8 cellular contexts compared by ENCODE assay signal in the genomic region with DNA sequence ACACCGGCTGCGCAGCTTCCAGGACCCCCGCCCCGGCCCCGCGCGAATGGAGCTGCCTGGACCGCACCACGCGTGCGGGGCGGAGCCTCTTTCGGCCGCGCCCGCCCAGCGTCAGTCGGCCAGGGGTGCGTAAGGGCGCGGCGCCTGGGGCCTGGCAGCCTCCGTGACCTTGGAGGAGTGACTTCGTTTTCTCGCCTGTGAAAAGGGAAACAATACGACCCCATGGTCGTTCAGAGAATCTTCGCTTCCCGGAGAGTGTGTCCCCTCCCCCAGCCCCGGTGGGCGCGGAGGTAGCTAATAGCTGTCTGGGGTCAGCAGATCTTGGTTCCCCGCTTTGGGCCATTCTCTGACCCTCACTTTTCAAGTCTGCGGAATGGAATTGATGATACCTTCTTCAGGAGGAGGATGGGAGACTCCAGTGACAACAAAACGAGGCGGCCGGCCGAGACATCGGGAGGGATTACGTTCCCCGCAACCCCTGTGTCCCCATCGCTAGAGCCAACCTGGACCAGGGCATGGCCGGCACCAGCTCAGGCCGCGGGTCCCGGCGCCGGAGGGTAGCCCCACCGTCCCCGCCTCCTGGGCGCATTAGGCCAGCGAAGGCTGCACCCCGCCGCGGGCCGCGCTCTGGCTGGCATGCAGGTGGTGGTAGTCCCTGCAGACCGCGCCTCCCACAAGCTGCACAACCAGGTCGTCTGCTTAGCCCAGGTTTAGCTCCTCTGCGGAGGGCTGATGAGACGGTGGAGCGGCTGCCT. TPM values are rescaled to one million over a fixed set of nuclear protein-coding genes. Genes with fewer than 3 reads are reported as not detected.
DNase-seq lines count a peak whose midpoint lies in the region; ATAC-seq and TF ChIP-seq lines count a peak whose summit lies in the region.

No MANE protein-coding gene starts in this region.

- H3K4me1 ChIP-seq in BE2C = peaks cover 10% of the 10 kb centered on the region
- H3K4me1 ChIP-seq in muscle layer of colon (ENCODE audit: insufficient read depth, low read length) = peaks cover 31% of the 10 kb centered on the region

- peak overlapping the region; percentile 86 for H3K9ac ChIP-seq in muscle layer of colon (ENCODE audit: low read length)

- H3K4me3 ChIP-seq in BE2C (ENCODE audit: low read depth, low read length) (peak overlapping the region; percentile 88), muscle layer of colon (ENCODE audit: low read depth in 1 of 2, low read length in 2 of 2) (peak overlapping the region; percentile 78 to 91)

- peak; percentile 75 for ATAC-seq in GM19324 (IDR thresholded peaks at IDR 0.05; ENCODE audit: low FRiP score, unreplicated experiment)
- peak; percentile 55 for ATAC-seq in HG03457 (IDR thresholded peaks at IDR 0.05; ENCODE audit: unreplicated experiment)

- H3K9me3 ChIP-seq in BE2C (no peaks in the 10 kb centered on the region), muscle layer of colon (ENCODE audit: low read length) (no peaks in the 10 kb centered on the region)

- H3K27ac ChIP-seq in epithelial cell of prostate (peak overlapping the region; percentile 91), muscle layer of colon (ENCODE audit: low read depth, low read length) (peak overlapping the region; percentile 94), substantia nigra (ENCODE audit: low read depth, low read length, poor library complexity, severe bottlenecking) (peak overlapping the region; percentile 58)

- no peak for TF ChIP-seq CTCF in BE2C (IDR thresholded peaks at IDR 0.05; ENCODE audit: low read depth, low read length)

- DNase-seq in BE2C (peak; percentile 80), NOMO-1 treated with DMSO at 0.1 percent for 48 hours (lab: John Stamatoyannopoulos, UW; ENCODE audit: unreplicated experiment) (peak; percentile 79), activated T-cell treated with anti-CD3 and anti-CD28 coated beads for 1 hour (ENCODE audit: low read depth) (peak; percentile 56), epithelial cell of prostate (ENCODE audit: low read depth, low spot score) (no peak), substantia nigra (lab: John Stamatoyannopoulos, UW) (peak in 26 of 49 donors; percentile 15 to 85 (median 35))

- no peaks in the 10 kb centered on the region for H3K36me3 ChIP-seq in BE2C
- H3K36me3 ChIP-seq in muscle layer of colon (ENCODE audit: insufficient read depth, low read length) = no peaks in the 10 kb centered on the region

- no peaks in the 10 kb centered on the region for H3K27me3 ChIP-seq in BE2C
- no peaks in the 10 kb centered on the region for H3K27me3 ChIP-seq in muscle layer of colon (ENCODE audit: control insufficient read depth in 1 of 2, insufficient read depth in 2 of 2, low read length in 2 of 2)

RNA-seq across cellular contexts. Expression of a gene that starts 5.5 kb away (rescaled TPM):
- polyA plus RNA-seq in BE2C (2012; ENCODE audit: insufficient read depth, insufficient read length, low read depth) = 7.5 TPM

RNA-seq across cellular contexts. Expression of a gene that starts 6.4 kb away (rescaled TPM):
- polyA plus RNA-seq in BE2C (2012; ENCODE audit: insufficient read depth, insufficient read length, low read depth) = 156 TPM
